ENCODE assay signal across 1 cellular context in the genomic region with DNA sequence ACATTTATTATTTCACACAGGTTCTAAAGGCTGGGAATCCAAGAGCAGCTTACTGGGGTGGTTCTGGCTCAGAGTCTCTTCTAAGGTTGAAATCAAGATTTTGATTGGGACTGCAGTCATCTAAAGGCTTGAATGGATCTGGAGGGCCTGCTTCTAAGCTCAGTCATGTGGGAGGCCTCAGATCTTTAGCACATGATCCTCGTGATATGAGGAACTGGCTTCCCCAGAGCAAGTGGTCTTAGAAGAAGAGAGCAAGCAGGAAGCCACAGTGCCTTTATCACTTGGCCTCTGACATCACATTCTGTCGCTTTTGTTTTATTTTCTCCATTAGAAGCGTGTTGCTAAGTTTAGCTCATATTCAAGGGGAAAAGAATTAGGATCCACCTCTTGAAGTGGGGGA.
A peak's percentile ranks its signal among the peaks of the same experiment; 100 is the strongest.
TF ChIP-seq lines count a peak whose summit lies in the region.

No MANE protein-coding gene starts in this region.

TF ChIP-seq in GM12878, 131 proteins besides CTCF, POLR2A, EP300 and RAD21:
- no peak for TF ChIP-seq SMAD1 (IDR thresholded peaks at IDR 0.05; ENCODE audit: low read depth, partially characterized antibody)
- TF ChIP-seq, protein P1, sequence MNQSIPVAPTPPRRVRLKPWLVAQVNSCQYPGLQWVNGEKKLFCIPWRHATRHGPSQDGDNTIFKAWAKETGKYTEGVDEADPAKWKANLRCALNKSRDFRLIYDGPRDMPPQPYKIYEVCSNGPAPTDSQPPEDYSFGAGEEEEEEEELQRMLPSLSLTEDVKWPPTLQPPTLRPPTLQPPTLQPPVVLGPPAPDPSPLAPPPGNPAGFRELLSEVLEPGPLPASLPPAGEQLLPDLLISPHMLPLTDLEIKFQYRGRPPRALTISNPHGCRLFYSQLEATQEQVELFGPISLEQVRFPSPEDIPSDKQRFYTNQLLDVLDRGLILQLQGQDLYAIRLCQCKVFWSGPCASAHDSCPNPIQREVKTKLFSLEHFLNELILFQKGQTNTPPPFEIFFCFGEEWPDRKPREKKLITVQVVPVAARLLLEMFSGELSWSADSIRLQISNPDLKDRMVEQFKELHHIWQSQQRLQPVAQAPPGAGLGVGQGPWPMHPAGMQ (IDR thresholded peaks at IDR 0.05; ENCODE audit: borderline replicate concordance), result no peak
- peak; percentile 19; the same call in 1 of the 2 replicates for TF ChIP-seq SPI1 (IDR thresholded peaks at IDR 0.05; ENCODE audit: borderline replicate concordance, insufficient read depth, low read depth, low read length)
- TF ChIP-seq POLR2AphosphoS5 (IDR thresholded peaks at IDR 0.05; ENCODE audit: low read length), result no peak
- TF ChIP-seq TCF3 (IDR thresholded peaks at IDR 0.05; ENCODE audit: borderline replicate concordance, insufficient read depth, low read depth, low read length), result no peak
- TF ChIP-seq, protein P2, sequence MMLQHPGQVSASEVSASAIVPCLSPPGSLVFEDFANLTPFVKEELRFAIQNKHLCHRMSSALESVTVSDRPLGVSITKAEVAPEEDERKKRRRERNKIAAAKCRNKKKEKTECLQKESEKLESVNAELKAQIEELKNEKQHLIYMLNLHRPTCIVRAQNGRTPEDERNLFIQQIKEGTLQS (IDR thresholded peaks at IDR 0.05; ENCODE audit: borderline replicate concordance, extremely low read depth, low read depth, low read length), result no peak
- TF ChIP-seq, protein P3, sequence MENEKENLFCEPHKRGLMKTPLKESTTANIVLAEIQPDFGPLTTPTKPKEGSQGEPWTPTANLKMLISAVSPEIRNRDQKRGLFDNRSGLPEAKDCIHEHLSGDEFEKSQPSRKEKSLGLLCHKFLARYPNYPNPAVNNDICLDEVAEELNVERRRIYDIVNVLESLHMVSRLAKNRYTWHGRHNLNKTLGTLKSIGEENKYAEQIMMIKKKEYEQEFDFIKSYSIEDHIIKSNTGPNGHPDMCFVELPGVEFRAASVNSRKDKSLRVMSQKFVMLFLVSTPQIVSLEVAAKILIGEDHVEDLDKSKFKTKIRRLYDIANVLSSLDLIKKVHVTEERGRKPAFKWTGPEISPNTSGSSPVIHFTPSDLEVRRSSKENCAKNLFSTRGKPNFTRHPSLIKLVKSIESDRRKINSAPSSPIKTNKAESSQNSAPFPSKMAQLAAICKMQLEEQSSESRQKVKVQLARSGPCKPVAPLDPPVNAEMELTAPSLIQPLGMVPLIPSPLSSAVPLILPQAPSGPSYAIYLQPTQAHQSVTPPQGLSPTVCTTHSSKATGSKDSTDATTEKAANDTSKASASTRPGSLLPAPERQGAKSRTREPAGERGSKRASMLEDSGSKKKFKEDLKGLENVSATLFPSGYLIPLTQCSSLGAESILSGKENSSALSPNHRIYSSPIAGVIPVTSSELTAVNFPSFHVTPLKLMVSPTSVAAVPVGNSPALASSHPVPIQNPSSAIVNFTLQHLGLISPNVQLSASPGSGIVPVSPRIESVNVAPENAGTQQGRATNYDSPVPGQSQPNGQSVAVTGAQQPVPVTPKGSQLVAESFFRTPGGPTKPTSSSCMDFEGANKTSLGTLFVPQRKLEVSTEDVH (IDR thresholded peaks at IDR 0.05; ENCODE audit: low read depth, partially characterized antibody), result no peak
